Comparison of ENCODE assay signal across 15 cellular contexts in the genomic region with DNA sequence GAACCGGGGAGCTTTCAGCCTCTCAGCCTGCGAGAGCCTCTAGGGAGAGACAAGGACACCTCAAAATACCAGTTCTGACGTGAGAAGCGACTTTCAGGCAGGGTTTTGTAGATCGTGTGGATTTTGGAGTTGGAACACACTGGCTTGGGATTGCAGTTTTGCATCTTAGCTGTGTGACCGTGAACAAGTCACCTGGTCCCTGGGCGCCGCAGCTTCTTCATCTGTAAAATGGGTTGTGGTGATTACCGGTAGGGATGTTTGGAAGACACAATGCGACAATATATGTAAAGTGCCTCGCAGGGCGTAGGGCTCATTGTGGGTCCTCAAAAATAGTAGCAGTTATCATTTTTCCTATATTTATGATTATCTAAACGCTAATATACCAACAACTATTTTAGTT. TPM values are rescaled to one million over a fixed set of nuclear protein-coding genes. Genes with fewer than 3 reads are reported as not detected.
DNase-seq lines count a peak whose midpoint lies in the region; ATAC-seq and TF ChIP-seq lines count a peak whose summit lies in the region.
"Had no signal": no experiment of that assay in that cellular context is flagged by ENCODE, and none has a peak within 500 bp of the region (broad histone marks: within the 10 kb centered on the region; RNA-seq: fewer than 3 reads in every experiment).

No MANE protein-coding gene starts in this region.

- CTCF ChIA-PET in RWPE1 (lab: Yijun Ruan, JAX): no interaction called here

- no peaks in the 10 kb centered on the region for H3K27me3 ChIP-seq in thyroid gland
- H3K27me3 ChIP-seq: BE2C had no signal

- peaks cover 0 to 13% (median 9%) of the 10 kb centered on the region in 5 experiments for H3K9me3 Mint-ChIP-seq in brain
- peaks cover 10% of the 10 kb centered on the region for H3K9me3 Mint-ChIP-seq in nephron progenitor cell
- H3K9me3 Mint-ChIP-seq: CD8-positive, alpha-beta memory T cell had no signal

- H3K27ac Mint-ChIP-seq in brain: peak overlapping the region; percentile 51 to 93 (median 76)
- H3K27ac Mint-ChIP-seq in nephron progenitor cell: peak overlapping the region; percentile 57
- H3K27ac Mint-ChIP-seq: CD4-positive, CD25-positive, alpha-beta regulatory T cell had no signal

- POLR2A ChIA-PET in RWPE1 (lab: Yijun Ruan, JAX; ENCODE audit: low non-redundant PET): no interaction called here

- H3K36me3 Mint-ChIP-seq in brain: no peaks in the 10 kb centered on the region
- H3K36me3 Mint-ChIP-seq in nephron progenitor cell (ENCODE audit: low read depth): peaks cover 4% of the 10 kb centered on the region
- H3K36me3 Mint-ChIP-seq: CD4-positive, CD25-positive, alpha-beta regulatory T cell; CD8-positive, alpha-beta memory T cell had no signal

- no peak overlapping the region for H3K4me3 ChIP-seq in thyroid gland (replicated peaks in 1 of 3)
- H3K4me3 ChIP-seq: GM23248, HAP-1 had no signal

- no peak for TF ChIP-seq POLR2A in thyroid gland (IDR thresholded peaks at IDR 0.05)

- H3K27me3 Mint-ChIP-seq in brain (peaks cover 4% of the 10 kb centered on the region), nephron progenitor cell (ENCODE audit: low read depth, poor library complexity) (peaks cover 12% of the 10 kb centered on the region)

- TF ChIP-seq CTCF in RWPE1 (conservative IDR thresholded peaks at IDR 0.05; ENCODE audit: low read depth): no peak
- TF ChIP-seq CTCF in brain (conservative IDR thresholded peaks at IDR 0.05): no peak
- no peak for TF ChIP-seq CTCF in nephron progenitor cell (IDR thresholded peaks at IDR 0.05)
- TF ChIP-seq CTCF in thyroid gland (IDR thresholded peaks at IDR 0.05): no peak

- no peak for DNase-seq in RWPE1 (ENCODE audit: low spot score)
- DNase-seq in nephron progenitor cell: no peak
- no peak for DNase-seq in thyroid gland
- no peak for DNase-seq in stimulated activated CD4-positive, alpha-beta T cell treated with anti-CD3 and anti-CD28 coated beads, Interleukin-2, amount 100 ng/mL, for 48 hours
- DNase-seq in ACHN: no peak
- DNase-seq: BE2C; CD4-positive, CD25-positive, alpha-beta regulatory T cell; CD8-positive, alpha-beta memory T cell; DMS 273 treated with DMSO at 0.1 percent for 48 hours; GM23248 had no signal

- H3K4me1 Mint-ChIP-seq in brain: peaks cover 46% of the 10 kb centered on the region
- H3K4me1 Mint-ChIP-seq in nephron progenitor cell: peaks cover 19% of the 10 kb centered on the region
- H3K4me1 Mint-ChIP-seq: CD4-positive, CD25-positive, alpha-beta regulatory T cell; CD8-positive, alpha-beta memory T cell had no signal

- H3K27ac ChIP-seq in RWPE1 (peak overlapping the region; percentile 55), thyroid gland (peak overlapping the region; percentile 62 to 83 (median 74))
- H3K27ac ChIP-seq: GM23248, HL-60 had no signal

- peaks cover 20 to 25% of the 10 kb centered on the region in 2 donors for H3K4me1 ChIP-seq in thyroid gland
- H3K4me1 ChIP-seq: BE2C had no signal

- 95% methylated on average over 13 of the region's 13 CpGs for WGBS in thyroid gland, 2 donors

- no peaks in the 10 kb centered on the region for H3K36me3 ChIP-seq in thyroid gland
- H3K36me3 ChIP-seq: BE2C, HAP-1 had no signal

- H3K9me3 ChIP-seq in thyroid gland: no peaks in the 10 kb centered on the region
- H3K9me3 ChIP-seq: BE2C, HAP-1 had no signal

- intact Hi-C loops in thyroid gland (cut with DNase I): no loop called here

- in situ Hi-C loops in ACHN (cut with HindIII; ENCODE audit: low pct_ligation_motif_present, low pct_unique_long_range_greater_than_20kb, low sequenced_read_pairs): no loop called here

- no peak for ATAC-seq in HG03432 (IDR thresholded peaks at IDR 0.05; ENCODE audit: unreplicated experiment)

- H3K4me3 Mint-ChIP-seq in brain (peak overlapping the region in 3 of 5 experiments; percentile 65 to 85 (median 70)), nephron progenitor cell (no peak overlapping the region)
- H3K4me3 Mint-ChIP-seq: CD4-positive, CD25-positive, alpha-beta regulatory T cell; CD8-positive, alpha-beta memory T cell had no signal

RNA-seq across cellular contexts. Expression of a gene that starts 43.7 kb away (rescaled TPM):
- polyA plus RNA-seq in brain (ENCODE audit: insufficient read depth, low read depth, low replicate concordance): 3.9 TPM
- 10 to 100 TPM; 27.3 to 57.7 (median 43.3) TPM for total RNA-seq in thyroid gland
- total RNA-seq: CD4-positive, CD25-positive, alpha-beta regulatory T cell; CD8-positive, alpha-beta memory T cell; GM23248; HT1080 had no signal
- polyA plus RNA-seq: CD4-positive, CD25-positive, alpha-beta regulatory T cell; CD8-positive, alpha-beta memory T cell; GM23248 had no signal
